1 cellular context compared by ENCODE assay signal in the genomic region with DNA sequence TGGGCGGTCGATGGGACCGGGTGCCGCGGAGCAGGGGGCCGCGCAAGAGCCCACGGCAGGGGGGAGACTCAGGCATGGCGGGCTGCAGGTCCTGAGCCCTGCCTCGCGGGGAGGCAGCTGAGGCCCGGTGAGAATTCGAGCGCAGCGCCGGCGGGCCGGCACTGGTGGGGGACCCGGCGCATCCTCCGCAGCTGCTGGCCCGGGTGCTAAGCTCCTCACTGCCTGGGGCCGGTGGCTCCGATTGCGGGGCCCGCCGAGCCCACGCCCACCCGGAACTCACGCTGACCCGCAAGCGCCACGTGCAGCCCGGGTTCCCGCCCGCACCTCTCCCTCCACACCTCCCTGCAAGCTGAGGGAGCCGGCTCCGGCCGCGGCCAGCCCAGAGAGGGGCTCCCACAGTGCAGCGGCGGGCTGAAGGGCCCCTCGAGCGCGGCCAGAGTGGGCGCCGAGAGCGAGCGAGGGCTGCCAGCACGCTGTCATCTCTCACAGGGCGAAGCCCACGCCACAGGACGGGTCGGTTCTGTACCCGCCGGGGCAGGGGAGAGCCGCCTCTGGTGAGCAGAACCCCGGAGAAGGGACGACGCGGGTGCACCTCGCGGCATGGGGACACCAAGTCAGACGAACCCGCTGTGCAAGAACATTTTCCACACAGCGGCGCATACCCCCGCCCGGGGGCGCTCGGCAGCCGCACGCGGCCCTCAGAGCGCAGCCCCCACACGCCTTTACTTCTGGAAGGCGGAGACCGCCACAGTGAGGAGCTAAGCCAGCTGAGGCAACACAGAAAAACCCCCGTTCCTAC.
TF ChIP-seq lines count a peak whose summit lies in the region.

No MANE protein-coding gene starts in this region.

TF ChIP-seq in GM23338, 12 proteins besides CTCF, POLR2A, EP300 and RAD21 (continued from another document):
- TF ChIP-seq, protein P1, sequence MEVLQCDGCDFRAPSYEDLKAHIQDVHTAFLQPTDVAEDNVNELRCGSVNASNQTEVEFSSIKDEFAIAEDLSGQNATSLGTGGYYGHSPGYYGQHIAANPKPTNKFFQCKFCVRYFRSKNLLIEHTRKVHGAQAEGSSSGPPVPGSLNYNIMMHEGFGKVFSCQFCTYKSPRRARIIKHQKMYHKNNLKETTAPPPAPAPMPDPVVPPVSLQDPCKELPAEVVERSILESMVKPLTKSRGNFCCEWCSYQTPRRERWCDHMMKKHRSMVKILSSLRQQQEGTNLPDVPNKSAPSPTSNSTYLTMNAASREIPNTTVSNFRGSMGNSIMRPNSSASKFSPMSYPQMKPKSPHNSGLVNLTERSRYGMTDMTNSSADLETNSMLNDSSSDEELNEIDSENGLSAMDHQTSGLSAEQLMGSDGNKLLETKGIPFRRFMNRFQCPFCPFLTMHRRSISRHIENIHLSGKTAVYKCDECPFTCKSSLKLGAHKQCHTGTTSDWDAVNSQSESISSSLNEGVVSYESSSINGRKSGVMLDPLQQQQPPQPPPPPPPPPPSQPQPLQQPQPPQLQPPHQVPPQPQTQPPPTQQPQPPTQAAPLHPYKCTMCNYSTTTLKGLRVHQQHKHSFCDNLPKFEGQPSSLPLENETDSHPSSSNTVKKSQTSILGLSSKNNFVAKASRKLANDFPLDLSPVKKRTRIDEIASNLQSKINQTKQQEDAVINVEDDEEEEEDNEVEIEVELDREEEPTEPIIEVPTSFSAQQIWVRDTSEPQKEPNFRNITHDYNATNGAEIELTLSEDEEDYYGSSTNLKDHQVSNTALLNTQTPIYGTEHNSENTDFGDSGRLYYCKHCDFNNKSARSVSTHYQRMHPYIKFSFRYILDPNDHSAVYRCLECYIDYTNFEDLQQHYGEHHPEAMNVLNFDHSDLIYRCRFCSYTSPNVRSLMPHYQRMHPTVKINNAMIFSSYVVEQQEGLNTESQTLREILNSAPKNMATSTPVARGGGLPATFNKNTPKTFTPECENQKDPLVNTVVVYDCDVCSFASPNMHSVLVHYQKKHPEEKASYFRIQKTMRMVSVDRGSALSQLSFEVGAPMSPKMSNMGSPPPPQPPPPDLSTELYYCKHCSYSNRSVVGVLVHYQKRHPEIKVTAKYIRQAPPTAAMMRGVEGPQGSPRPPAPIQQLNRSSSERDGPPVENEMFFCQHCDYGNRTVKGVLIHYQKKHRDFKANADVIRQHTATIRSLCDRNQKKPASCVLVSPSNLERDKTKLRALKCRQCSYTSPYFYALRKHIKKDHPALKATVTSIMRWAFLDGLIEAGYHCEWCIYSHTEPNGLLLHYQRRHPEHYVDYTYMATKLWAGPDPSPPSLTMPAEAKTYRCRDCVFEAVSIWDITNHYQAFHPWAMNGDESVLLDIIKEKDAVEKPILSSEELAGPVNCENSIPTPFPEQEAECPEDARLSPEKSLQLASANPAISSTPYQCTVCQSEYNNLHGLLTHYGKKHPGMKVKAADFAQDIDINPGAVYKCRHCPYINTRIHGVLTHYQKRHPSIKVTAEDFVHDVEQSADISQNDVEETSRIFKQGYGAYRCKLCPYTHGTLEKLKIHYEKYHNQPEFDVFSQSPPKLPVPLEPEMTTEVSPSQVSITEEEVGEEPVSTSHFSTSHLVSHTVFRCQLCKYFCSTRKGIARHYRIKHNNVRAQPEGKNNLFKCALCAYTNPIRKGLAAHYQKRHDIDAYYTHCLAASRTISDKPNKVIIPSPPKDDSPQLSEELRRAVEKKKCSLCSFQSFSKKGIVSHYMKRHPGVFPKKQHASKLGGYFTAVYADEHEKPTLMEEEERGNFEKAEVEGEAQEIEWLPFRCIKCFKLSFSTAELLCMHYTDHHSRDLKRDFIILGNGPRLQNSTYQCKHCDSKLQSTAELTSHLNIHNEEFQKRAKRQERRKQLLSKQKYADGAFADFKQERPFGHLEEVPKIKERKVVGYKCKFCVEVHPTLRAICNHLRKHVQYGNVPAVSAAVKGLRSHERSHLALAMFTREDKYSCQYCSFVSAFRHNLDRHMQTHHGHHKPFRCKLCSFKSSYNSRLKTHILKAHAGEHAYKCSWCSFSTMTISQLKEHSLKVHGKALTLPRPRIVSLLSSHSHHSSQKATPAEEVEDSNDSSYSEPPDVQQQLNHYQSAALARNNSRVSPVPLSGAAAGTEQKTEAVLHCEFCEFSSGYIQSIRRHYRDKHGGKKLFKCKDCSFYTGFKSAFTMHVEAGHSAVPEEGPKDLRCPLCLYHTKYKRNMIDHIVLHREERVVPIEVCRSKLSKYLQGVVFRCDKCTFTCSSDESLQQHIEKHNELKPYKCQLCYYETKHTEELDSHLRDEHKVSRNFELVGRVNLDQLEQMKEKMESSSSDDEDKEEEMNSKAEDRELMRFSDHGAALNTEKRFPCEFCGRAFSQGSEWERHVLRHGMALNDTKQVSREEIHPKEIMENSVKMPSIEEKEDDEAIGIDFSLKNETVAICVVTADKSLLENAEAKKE (CRISPR knock-in tag; IDR thresholded peaks at IDR 0.05), result no peak
- no peak for TF ChIP-seq ZNF114 (CRISPR knock-in tag; IDR thresholded peaks at IDR 0.05)
- TF ChIP-seq NANOG (IDR thresholded peaks at IDR 0.05; ENCODE audit: borderline replicate concordance), result no peak
- TF ChIP-seq, protein P2, sequence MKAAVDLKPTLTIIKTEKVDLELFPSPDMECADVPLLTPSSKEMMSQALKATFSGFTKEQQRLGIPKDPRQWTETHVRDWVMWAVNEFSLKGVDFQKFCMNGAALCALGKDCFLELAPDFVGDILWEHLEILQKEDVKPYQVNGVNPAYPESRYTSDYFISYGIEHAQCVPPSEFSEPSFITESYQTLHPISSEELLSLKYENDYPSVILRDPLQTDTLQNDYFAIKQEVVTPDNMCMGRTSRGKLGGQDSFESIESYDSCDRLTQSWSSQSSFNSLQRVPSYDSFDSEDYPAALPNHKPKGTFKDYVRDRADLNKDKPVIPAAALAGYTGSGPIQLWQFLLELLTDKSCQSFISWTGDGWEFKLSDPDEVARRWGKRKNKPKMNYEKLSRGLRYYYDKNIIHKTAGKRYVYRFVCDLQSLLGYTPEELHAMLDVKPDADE (IDR thresholded peaks at IDR 0.05), result no peak
- TF ChIP-seq EZH2phosphoT487 (IDR thresholded peaks at IDR 0.05; ENCODE audit: unreplicated experiment), result no peak
- no peak for TF ChIP-seq EZH2 (IDR thresholded peaks at IDR 0.05; ENCODE audit: low read depth, unreplicated experiment)
- no peak for TF ChIP-seq JUNB (IDR thresholded peaks at IDR 0.05; ENCODE audit: unreplicated experiment)
- TF ChIP-seq, protein P3, sequence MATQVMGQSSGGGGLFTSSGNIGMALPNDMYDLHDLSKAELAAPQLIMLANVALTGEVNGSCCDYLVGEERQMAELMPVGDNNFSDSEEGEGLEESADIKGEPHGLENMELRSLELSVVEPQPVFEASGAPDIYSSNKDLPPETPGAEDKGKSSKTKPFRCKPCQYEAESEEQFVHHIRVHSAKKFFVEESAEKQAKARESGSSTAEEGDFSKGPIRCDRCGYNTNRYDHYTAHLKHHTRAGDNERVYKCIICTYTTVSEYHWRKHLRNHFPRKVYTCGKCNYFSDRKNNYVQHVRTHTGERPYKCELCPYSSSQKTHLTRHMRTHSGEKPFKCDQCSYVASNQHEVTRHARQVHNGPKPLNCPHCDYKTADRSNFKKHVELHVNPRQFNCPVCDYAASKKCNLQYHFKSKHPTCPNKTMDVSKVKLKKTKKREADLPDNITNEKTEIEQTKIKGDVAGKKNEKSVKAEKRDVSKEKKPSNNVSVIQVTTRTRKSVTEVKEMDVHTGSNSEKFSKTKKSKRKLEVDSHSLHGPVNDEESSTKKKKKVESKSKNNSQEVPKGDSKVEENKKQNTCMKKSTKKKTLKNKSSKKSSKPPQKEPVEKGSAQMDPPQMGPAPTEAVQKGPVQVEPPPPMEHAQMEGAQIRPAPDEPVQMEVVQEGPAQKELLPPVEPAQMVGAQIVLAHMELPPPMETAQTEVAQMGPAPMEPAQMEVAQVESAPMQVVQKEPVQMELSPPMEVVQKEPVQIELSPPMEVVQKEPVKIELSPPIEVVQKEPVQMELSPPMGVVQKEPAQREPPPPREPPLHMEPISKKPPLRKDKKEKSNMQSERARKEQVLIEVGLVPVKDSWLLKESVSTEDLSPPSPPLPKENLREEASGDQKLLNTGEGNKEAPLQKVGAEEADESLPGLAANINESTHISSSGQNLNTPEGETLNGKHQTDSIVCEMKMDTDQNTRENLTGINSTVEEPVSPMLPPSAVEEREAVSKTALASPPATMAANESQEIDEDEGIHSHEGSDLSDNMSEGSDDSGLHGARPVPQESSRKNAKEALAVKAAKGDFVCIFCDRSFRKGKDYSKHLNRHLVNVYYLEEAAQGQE (IDR thresholded peaks at IDR 0.05; ENCODE audit: unreplicated experiment), result no peak
- no peak for TF ChIP-seq POLR2AphosphoS5 (IDR thresholded peaks at IDR 0.05; ENCODE audit: low read depth)
- no peak for TF ChIP-seq STAT1 (IDR thresholded peaks at IDR 0.05; ENCODE audit: unreplicated experiment)
- TF ChIP-seq CREB1 (CRISPR knock-in tag; IDR thresholded peaks at IDR 0.05; ENCODE audit: low read depth), result no peak
